ENCODE assay signal across 8 cellular contexts in the genomic region with DNA sequence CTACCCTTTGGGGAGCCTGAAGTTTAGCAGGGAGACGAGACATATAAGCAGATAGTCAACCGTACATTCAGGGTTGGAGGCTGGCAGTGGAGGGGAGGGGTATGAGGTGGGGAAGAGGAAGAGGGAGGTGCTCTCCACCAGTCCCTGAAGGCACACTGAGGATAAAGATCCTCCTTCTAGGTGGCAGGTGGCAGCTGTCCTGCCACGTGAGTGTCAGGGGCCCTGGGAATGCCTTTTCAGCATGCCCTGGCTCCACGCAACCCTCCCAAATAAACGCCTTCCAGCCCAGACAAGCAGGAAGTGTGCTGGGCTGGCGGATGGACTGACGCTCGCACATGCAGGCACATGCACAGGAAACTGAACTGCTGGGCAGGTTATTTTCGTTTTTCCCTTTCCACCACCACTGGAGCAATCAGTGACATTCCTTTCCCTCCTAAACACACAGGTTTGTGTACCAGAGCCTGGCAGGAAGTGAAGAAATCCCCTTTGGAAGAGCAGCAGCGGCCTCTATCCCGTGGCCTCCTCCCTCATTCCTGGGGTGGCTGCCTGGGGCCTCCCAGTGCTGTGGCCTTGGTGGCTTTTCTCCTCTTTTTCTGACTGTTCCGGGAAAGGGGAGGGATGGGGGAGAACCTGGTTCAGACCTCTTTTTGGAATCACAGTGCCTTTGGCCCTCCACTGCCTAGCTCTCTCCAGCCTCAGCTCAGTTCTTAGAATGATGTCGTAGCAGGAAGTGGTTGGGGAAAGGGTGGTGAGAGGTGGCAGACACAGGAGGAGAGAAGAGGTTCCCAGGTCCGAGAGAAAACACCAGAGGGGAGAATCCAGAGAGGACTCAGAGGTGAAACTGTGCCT.
A peak's percentile ranks its signal among the peaks of the same experiment; 100 is the strongest.
DNase-seq lines count a peak whose midpoint lies in the region; ATAC-seq, FAIRE-seq and TF ChIP-seq lines count a peak whose summit lies in the region.

No MANE protein-coding gene starts in this region.

- no peak for TF ChIP-seq CTCF in gastrocnemius medialis (IDR thresholded peaks at IDR 0.05 in 4 of 5, conservative IDR thresholded peaks at IDR 0.05 in 1 of 5)
- TF ChIP-seq CTCF in GM20000 (IDR thresholded peaks at IDR 0.05; ENCODE audit: extremely low read depth, missing control alignments): no peak

- TF ChIP-seq POLR2A in gastrocnemius medialis (IDR thresholded peaks at IDR 0.05) (peak; percentile 12 to 26), GM12891 (IDR thresholded peaks at IDR 0.05; ENCODE audit: low read depth, low read length) (no peak)

- no peak overlapping the region for H3K4me3 ChIP-seq in gastrocnemius medialis

- DNase-seq in LHCN-M2 (ENCODE audit: low read depth) (peak; percentile 22), glomerular endothelial cell (ENCODE audit: extremely low read depth, low read depth, low spot score) (peak; percentile 12), gastrocnemius medialis (peak; percentile 9 to 38), GM19238 (ENCODE audit: insufficient read length, low spot score) (no peak), GM12891 (ENCODE audit: insufficient read length, low spot score) (no peak), GM20000 (ENCODE audit: low spot score) (no peak)
- peak; percentile 25 for DNase-seq in activated T-cell treated with anti-CD3 and anti-CD28 coated beads, Interleukin-2, amount 50 U/mL, for 1 hour

- FAIRE-seq in GM12891 (lab: Jason Lieb, UNC): no peak

- no peaks in the 10 kb centered on the region for H3K27me3 ChIP-seq in gastrocnemius medialis

- H3K27ac ChIP-seq in gastrocnemius medialis: peak overlapping the region; percentile 66 to 82 (median 74)

- intact Hi-C loops in gastrocnemius medialis (cut with DNase I; ENCODE audit: low total_unique reads): no loop called here

- no peaks in the 10 kb centered on the region for H3K36me3 ChIP-seq in gastrocnemius medialis

- no peaks in the 10 kb centered on the region for H3K4me1 ChIP-seq in gastrocnemius medialis

- peak; percentile 80 to 86 for ATAC-seq in gastrocnemius medialis
- no peak for ATAC-seq in HG03521 (IDR thresholded peaks at IDR 0.05; ENCODE audit: unreplicated experiment)

- in situ Hi-C loops in gastrocnemius medialis (cut with MboI; ENCODE audit: low sequenced_read_pairs in 4 of 4): no loop called here

- no peaks in the 10 kb centered on the region for H3K9me3 ChIP-seq in gastrocnemius medialis

TF ChIP-seq in GM12891, 5 proteins besides CTCF, POLR2A, EP300 and RAD21:
- no peak for TF ChIP-seq SPI1 (IDR thresholded peaks at IDR 0.05; ENCODE audit: low read depth, low read length)
- TF ChIP-seq TAF1 (IDR thresholded peaks at IDR 0.05; ENCODE audit: low read depth, low read length): no peak
- TF ChIP-seq POLR2AphosphoS5 (IDR thresholded peaks at IDR 0.05; ENCODE audit: low read depth, low read length): no peak
- TF ChIP-seq PAX5 (IDR thresholded peaks at IDR 0.05; ENCODE audit: insufficient read depth, low read length, severe bottlenecking): no peak

Comparison
In these comparisons a context has a peak if more than half of its experiments do, and no peak if none do; other contexts are left out.
1. DNase-seq: peak in LHCN-M2 (single experiment), activated T-cell treated with anti-CD3 and anti-CD28 coated beads, Interleukin-2, amount 50 U/mL, for 1 hour (single experiment), glomerular endothelial cell (single experiment) and gastrocnemius medialis (2 of 2); none in GM19238 (single experiment), GM12891 (single experiment) and GM20000 (single experiment).